ENCODE assay signal across 21 cellular contexts in the genomic region with DNA sequence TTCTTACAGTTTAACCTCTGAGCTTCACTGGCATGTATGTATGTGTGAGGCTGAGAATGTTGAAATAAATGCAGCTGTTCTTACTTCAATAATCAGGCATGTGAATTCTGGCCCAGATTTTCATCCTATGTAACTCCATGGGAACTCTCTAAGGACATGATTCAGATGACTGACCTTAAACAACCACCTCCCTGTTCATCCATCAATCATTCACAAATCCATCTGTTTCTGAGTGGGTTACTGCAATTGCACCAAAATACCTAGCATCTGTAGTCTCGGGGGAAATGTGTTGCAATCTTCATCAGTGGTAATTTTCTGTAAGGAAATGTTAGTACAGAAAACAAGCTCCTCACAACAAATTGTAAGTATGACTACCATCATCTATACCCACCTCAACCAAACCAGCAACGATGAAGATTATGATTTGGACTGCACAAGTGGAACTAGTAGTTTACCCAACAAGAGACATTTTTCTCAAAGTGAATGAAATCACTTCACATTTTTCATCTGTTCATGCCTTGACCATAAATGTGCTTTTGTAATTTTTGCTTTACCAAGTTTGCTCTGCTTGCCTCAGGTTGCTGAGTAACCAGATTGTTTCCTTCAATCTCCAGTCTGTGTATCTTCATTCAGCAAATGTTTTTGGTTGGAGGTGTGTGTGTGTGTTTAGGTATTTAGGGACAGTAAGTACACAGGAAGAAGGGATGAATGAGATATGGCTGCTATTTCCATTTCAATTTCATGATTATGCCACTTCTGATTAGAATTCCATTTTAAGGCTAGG.
DNase-seq lines count a peak whose midpoint lies in the region; ATAC-seq and TF ChIP-seq lines count a peak whose summit lies in the region.
"Had no signal": no experiment of that assay in that cellular context is flagged by ENCODE, and none has a peak within 500 bp of the region (broad histone marks: within the 10 kb centered on the region; RNA-seq: fewer than 3 reads in every experiment).

No MANE protein-coding gene starts in this region.

- H3K4me3 ChIP-seq in SJCRH30 (no peak overlapping the region), fibroblast of the aortic adventitia (ENCODE audit: low read depth, low read length) (no peak overlapping the region), body of pancreas (no peak overlapping the region)

- H3K36me3 ChIP-seq in SJCRH30 (no peaks in the 10 kb centered on the region), body of pancreas (replicated peaks in 1 of 2; ENCODE audit: insufficient read depth in 1 of 2, low read depth in 2 of 2) (no peaks in the 10 kb centered on the region)

- H3K9me3 ChIP-seq in SJCRH30 (replicated peaks): 0 out of 2 replicates have a peak, but pooled peaks cover 3% of the 10 kb centered on the region
- H3K9me3 ChIP-seq in body of pancreas: no peaks in the 10 kb centered on the region

- intact Hi-C loops in body of pancreas (cut with DNase I): no loop called here

- no peak overlapping the region for H3K4me3 Mint-ChIP-seq in activated T-cell treated with anti-CD3 and anti-CD28 coated beads, Interleukin-2, amount 50 U/mL, for 24 hours
- H3K4me3 Mint-ChIP-seq: CD14-positive monocyte, HFFc6 had no signal

- no peaks in the 10 kb centered on the region for H3K9me3 Mint-ChIP-seq in activated T-cell treated with anti-CD3 and anti-CD28 coated beads, Interleukin-2, amount 50 U/mL, for 24 hours
- H3K9me3 Mint-ChIP-seq: HFFc6 had no signal

- H3K4me1 ChIP-seq in SJCRH30: peaks cover 20% of the 10 kb centered on the region
- H3K4me1 ChIP-seq in body of pancreas: no peaks in the 10 kb centered on the region

- TF ChIP-seq CTCF in fibroblast of the aortic adventitia (IDR thresholded peaks at IDR 0.05; ENCODE audit: insufficient read depth, low read length) (no peak), body of pancreas (IDR thresholded peaks at IDR 0.05) (no peak)

- H3K27ac ChIP-seq in SJCRH30 (no peak overlapping the region), body of pancreas (no peak overlapping the region)
- H3K27ac ChIP-seq: KMS-11 had no signal

- ATAC-seq in HG03097 (IDR thresholded peaks at IDR 0.05; ENCODE audit: low FRiP score, unreplicated experiment) (no peak), body of pancreas (no peak)
- ATAC-seq: SK-N-SH treated with all-trans-retinoic acid at 6 μM for 48 hours had no signal

- 79 to 90% methylated on average over 2 of the region's 2 CpGs for WGBS in body of pancreas, 2 donors

- DNase-seq in Caki2 (ENCODE audit: low read depth) (peak; percentile 67), SJCRH30 (peak; percentile 2 to 62), fibroblast of the aortic adventitia (ENCODE audit: low read depth) (peak; percentile 4), renal cortical epithelial cell (ENCODE audit: low read depth) (peak; percentile 92), body of pancreas (no peak), activated gamma-delta T cell (lab: John Stamatoyannopoulos, UW) (no peak)
- DNase-seq in activated T-cell treated with anti-CD3 and anti-CD28 coated beads, Interleukin-2, amount 50 U/mL, for 24 hours: no peak
- DNase-seq: DMS153, GDM1, H7, HFFc6, NCI-H1436, NCI-H2029 treated with DMSO at 0.1 percent for 48 hours, NCI-H510A treated with DMSO at 0.1 percent for 48 hours, NCI-H82, OCI-M1, SHP77 treated with DMSO at 0.1 percent for 48 hours had no signal

- in situ Hi-C loops in Caki2 (cut with HindIII; ENCODE audit: low pct_unique_long_range_greater_than_20kb, low sequenced_read_pairs): no loop called here

- H3K27me3 ChIP-seq in SJCRH30: no peaks in the 10 kb centered on the region
- H3K27me3 ChIP-seq in body of pancreas: no peaks in the 10 kb centered on the region

- no peaks in the 10 kb centered on the region for H3K36me3 Mint-ChIP-seq in activated T-cell treated with anti-CD3 and anti-CD28 coated beads, Interleukin-2, amount 50 U/mL, for 24 hours (ENCODE audit: low read depth)
- H3K36me3 Mint-ChIP-seq: CD14-positive monocyte had no signal

- no peaks in the 10 kb centered on the region for H3K4me1 Mint-ChIP-seq in activated T-cell treated with anti-CD3 and anti-CD28 coated beads, Interleukin-2, amount 50 U/mL, for 24 hours (ENCODE audit: low read depth)
- H3K4me1 Mint-ChIP-seq: CD14-positive monocyte had no signal

- TF ChIP-seq POLR2A in body of pancreas (IDR thresholded peaks at IDR 0.05): no peak

- no peak overlapping the region for H3K27ac Mint-ChIP-seq in activated T-cell treated with anti-CD3 and anti-CD28 coated beads, Interleukin-2, amount 50 U/mL, for 24 hours
- H3K27ac Mint-ChIP-seq: CD14-positive monocyte, HFFc6 had no signal

- H3K27me3 Mint-ChIP-seq in activated T-cell treated with anti-CD3 and anti-CD28 coated beads, Interleukin-2, amount 50 U/mL, for 24 hours: peaks cover 13% of the 10 kb centered on the region

Comparison
In these comparisons a context has a peak if more than half of its experiments do, and no peak if none do; other contexts are left out.
1. DNase-seq: peak in Caki2 (single experiment), SJCRH30 (2 of 2), fibroblast of the aortic adventitia (single experiment) and renal cortical epithelial cell (single experiment); none in body of pancreas (0 of 4), activated T-cell treated with anti-CD3 and anti-CD28 coated beads, Interleukin-2, amount 50 U/mL, for 24 hours (single experiment) and activated gamma-delta T cell (single experiment).